8 cellular contexts compared by ENCODE assay signal in genomic region chr5:159581502-159582249, GRCh38.
DNase-seq lines count a peak whose midpoint lies in the region; ATAC-seq and TF ChIP-seq lines count a peak whose summit lies in the region.

No MANE protein-coding gene starts in this region.

- peak; percentile 68 for ATAC-seq in HCT116
- peak; percentile 72 for ATAC-seq in left ventricle myocardium superior
- no peak for ATAC-seq in HG03108 (IDR thresholded peaks at IDR 0.05; ENCODE audit: unreplicated experiment)
- no peak for ATAC-seq in HG02885 (IDR thresholded peaks at IDR 0.05; ENCODE audit: poor library complexity, unreplicated experiment)
- ATAC-seq in GM21576 (IDR thresholded peaks at IDR 0.05; ENCODE audit: unreplicated experiment) = no peak

- no peaks in the 10 kb centered on the region for H3K9me3 ChIP-seq in HCT116 (ENCODE audit: control insufficient read depth in 1 of 2, insufficient read depth in 1 of 2, low read depth in 1 of 2, low read length in 2 of 2)
- peaks cover 0 to 6% (median 0%) of the 10 kb centered on the region in 4 donors for H3K9me3 ChIP-seq in tibial nerve

- no peaks in the 10 kb centered on the region for H4K20me1 ChIP-seq in HCT116 (ENCODE audit: insufficient read depth)

- TF ChIP-seq POLR2A in HCT116 (IDR thresholded peaks at IDR 0.05; ENCODE audit: borderline replicate concordance, extremely low read depth, insufficient read depth, insufficient read length) = no peak
- no peak for TF ChIP-seq POLR2A in tibial nerve (IDR thresholded peaks at IDR 0.05)

- TF ChIP-seq EP300 in tibial nerve (IDR thresholded peaks at IDR 0.05) = no peak

- DNase-seq in AG09319 (ENCODE audit: extremely low read depth, low read depth) (peak; percentile 60), HCT116 (ENCODE audit: low read depth, low spot score) (peak; percentile 94), SHP77 (lab: John Stamatoyannopoulos, UW) (peak; percentile 3 to 32), left ventricle myocardium superior (no peak), tibial nerve (ENCODE audit: low spot score in 2 of 2) (no peak)

- H2AFZ ChIP-seq in HCT116 (ENCODE audit: low read depth, low read length, poor library complexity, severe bottlenecking) = no peak overlapping the region

- H3K27me3 ChIP-seq in HCT116 (ENCODE audit: insufficient read depth, low read length) (no peaks in the 10 kb centered on the region), tibial nerve (no peaks in the 10 kb centered on the region)

- H3K9ac ChIP-seq in HCT116 (ENCODE audit: low read length) = peak overlapping the region; percentile 2

- H3K27ac ChIP-seq in HCT116 (ENCODE audit: low read depth, low read length) (peak overlapping the region; percentile 49; the same call in 1 of the 2 replicates), tibial nerve (no peak overlapping the region)

- no peaks in the 10 kb centered on the region for H3K79me2 ChIP-seq in HCT116 (ENCODE audit: insufficient read depth, low read length)

- CTCF ChIA-PET in HCT116 (lab: Charles Lee) = interaction anchor here (0.5 to 1.7 kb wide), 6 partner anchors 10 to 838 kb away, joined by 3 to 14 read pairs (median 3); no protein-coding TSS in a partner anchor

- no peaks in the 10 kb centered on the region; a peak in 1 of 4 replicates for H3K36me3 ChIP-seq in HCT116 (ENCODE audit: control insufficient read depth in 1 of 2, insufficient read depth in 2 of 2, low read length in 2 of 2)
- H3K36me3 ChIP-seq in tibial nerve = no peaks in the 10 kb centered on the region

- BruUV-seq in HCT116 (replicated peaks; lab: Mats Ljungman, UMichigan) = no TSS peak

- RAD21 ChIA-PET in HCT116 (lab: Charles Lee; ENCODE audit: low non-redundant PET in 1 of 2, low total read pairs in 2 of 2, uncharacterized antibody in 2 of 2, unreplicated experiment in 2 of 2) = interaction anchor here (0.7 to 1.0 kb wide), 5 partner anchors 130 to 406 kb away, joined by 3 to 6 read pairs (median 3); no protein-coding TSS in a partner anchor

- no peak overlapping the region for H3K4me3 ChIP-seq in HCT116 (replicated peaks in 1 of 2; ENCODE audit: low read depth in 1 of 2, low read length in 2 of 2)
- H3K4me3 ChIP-seq in tibial nerve = no peak overlapping the region

- TF ChIP-seq CTCF in AG09319 (IDR thresholded peaks at IDR 0.05; ENCODE audit: low read depth, low read length) (peak; percentile 17), HCT116 (IDR thresholded peaks at IDR 0.05 in 2 of 3, conservative IDR thresholded peaks at IDR 0.05 in 1 of 3; ENCODE audit: borderline replicate concordance in 1 of 3, insufficient read depth in 1 of 3, low read depth in 2 of 3, low read length in 2 of 3) (peak in 2 of 3 experiments; percentile 23 to 39; a peak in 2 of 6 replicates), tibial nerve (IDR thresholded peaks at IDR 0.05) (no peak)

- TF ChIP-seq RAD21 in HCT116 (IDR thresholded peaks at IDR 0.05; ENCODE audit: low read depth) = peak; percentile 54

- intact Hi-C loops in HCT116 (cut with micrococcal nuclease) = loop anchor here (1.0 to 5.0 kb wide), 4 partner anchors 129 to 406 kb away; no protein-coding TSS in a partner anchor
- intact Hi-C loops in left ventricle myocardium superior (cut with micrococcal nuclease) = no loop called here

- WGBS in tibial nerve, 2 donors = 77 to 82% methylated on average over 7 of the region's 7 CpGs

- H3K4me1 ChIP-seq in HCT116 (ENCODE audit: control insufficient read depth in 1 of 2, insufficient read depth in 2 of 2, low read length in 2 of 2) (peaks cover 28 to 40% of the 10 kb centered on the region in 2 experiments), tibial nerve (no peaks in the 10 kb centered on the region)

- H3K4me2 ChIP-seq in HCT116 (ENCODE audit: low read length) = peak overlapping the region; percentile 58

- POLR2A ChIA-PET in HCT116 (lab: Charles Lee) = interaction anchor here (1.1 kb wide), 1 partner anchor 10 kb away, joined by 3 read pairs; no protein-coding TSS in a partner anchor

- H3K9me2 ChIP-seq in HCT116 (ENCODE audit: insufficient read depth) = no peaks in the 10 kb centered on the region

TF ChIP-seq in HCT116, 20 proteins besides CTCF, POLR2A, EP300 and RAD21:
- peak; percentile 15 for TF ChIP-seq TCF7L2 (IDR thresholded peaks at IDR 0.05; ENCODE audit: borderline replicate concordance, extremely low read depth, insufficient read depth, insufficient read length)
- peak; percentile 15; the same call in 1 of the 2 replicates for TF ChIP-seq REST (IDR thresholded peaks at IDR 0.05; ENCODE audit: low read depth)
- TF ChIP-seq JUND (IDR thresholded peaks at IDR 0.05) = peak; percentile 88
- no peak for TF ChIP-seq ZBTB33 (IDR thresholded peaks at IDR 0.05; ENCODE audit: extremely low read depth, insufficient replicate concordance, low read length)
- no peak; the same call in 1 of the 2 replicates for TF ChIP-seq ATF3 (IDR thresholded peaks at IDR 0.05)
- peak; percentile 34; the same call in 1 of the 2 replicates for TF ChIP-seq SRF (IDR thresholded peaks at IDR 0.05; ENCODE audit: low read depth)
- peak; percentile 94 for TF ChIP-seq SP1 (IDR thresholded peaks at IDR 0.05; ENCODE audit: low read depth)
- TF ChIP-seq ZNF274 (IDR thresholded peaks at IDR 0.05; ENCODE audit: low read depth, low read length) = no peak
- TF ChIP-seq FOSL1 (IDR thresholded peaks at IDR 0.05; ENCODE audit: low read depth) = peak; percentile 83
- no peak for TF ChIP-seq EZH2phosphoT487 (IDR thresholded peaks at IDR 0.05; ENCODE audit: borderline replicate concordance)
- no peak for TF ChIP-seq ELF1 (IDR thresholded peaks at IDR 0.05; ENCODE audit: borderline replicate concordance, low read depth)
- TF ChIP-seq POLR2AphosphoS5 (IDR thresholded peaks at IDR 0.05; ENCODE audit: low read depth, low read length) = peak; percentile 51
- peak; percentile 55; the same call in 1 of the 2 replicates for TF ChIP-seq SIN3A (IDR thresholded peaks at IDR 0.05; ENCODE audit: low read depth)
- TF ChIP-seq CEBPB (IDR thresholded peaks at IDR 0.05; ENCODE audit: low read depth) = peak; percentile 55
- 0 out of 2 replicates have a peak, but pooled peaks have one; percentile 16 for TF ChIP-seq EGR1 (IDR thresholded peaks at IDR 0.05; ENCODE audit: low read depth)
- 0 out of 2 replicates have a peak, but pooled peaks have one; percentile 52 for TF ChIP-seq CBX3 (IDR thresholded peaks at IDR 0.05; ENCODE audit: low read depth)
- peak; percentile 23 for TF ChIP-seq MAX (IDR thresholded peaks at IDR 0.05)

Comparison
In these comparisons a context has a peak if more than half of its experiments do, and no peak if none do; other contexts are left out.
1. DNase-seq: peak in AG09319 (single experiment), HCT116 (single experiment) and SHP77 (2 of 2); none in left ventricle myocardium superior (single experiment) and tibial nerve (0 of 2).
2. CTCF ChIP-seq: peak in AG09319 (single experiment) and HCT116 (2 of 3); none in tibial nerve (0 of 5).
3. ATAC-seq: peak in HCT116 (single experiment) and left ventricle myocardium superior (single experiment); none in HG03108 (single experiment), HG02885 (single experiment) and GM21576 (single experiment).